30 cellular contexts compared by ENCODE assay signal in genomic region chr15:55334997-55335396, GRCh38. TPM values are rescaled to one million over a fixed set of nuclear protein-coding genes. Genes with fewer than 3 reads are reported as not detected.
DNase-seq lines count a peak whose midpoint lies in the region; ATAC-seq, FAIRE-seq and TF ChIP-seq lines count a peak whose summit lies in the region.
"Had no signal": no experiment of that assay in that cellular context is flagged by ENCODE, and none has a peak within 500 bp of the region (broad histone marks: within the 10 kb centered on the region; RNA-seq: fewer than 3 reads in every experiment).

No MANE protein-coding gene starts in this region.

- H3K36me3 ChIP-seq in mammary epithelial cell (ENCODE audit: insufficient read depth, low read length), result peaks cover 6% of the 10 kb centered on the region
- H3K36me3 ChIP-seq: WERI-Rb-1 had no signal

- DNase-seq in GM12892 (ENCODE audit: insufficient read length) (no peak), MV-4-11 (lab: John Stamatoyannopoulos, UW) (peak; percentile 79), mammary epithelial cell (peak; percentile 20), fibroblast of the aortic adventitia (ENCODE audit: low read depth) (peak; percentile 27), RCC 7860 (ENCODE audit: low spot score) (no peak)
- no peak for DNase-seq in stimulated activated naive CD8-positive, alpha-beta T cell treated with anti-CD3 and anti-CD28 coated beads, Interleukin-15, amount 100 ng/mL, for 72 hours
- DNase-seq in stimulated activated CD4-positive, alpha-beta T cell treated with anti-CD3 and anti-CD28 coated beads, Interleukin-15, amount 100 ng/mL, for 24 hours, result no peak
- DNase-seq: activated CD4-positive, alpha-beta T cell treated with anti-CD3 and anti-CD28 coated beads, Interleukin-2, amount 10 ng/mL, durations not matched to agents 7 days and 5 days; anterior cingulate cortex; Calu3; caudate nucleus; dermis blood vessel endothelial cell; gastrocnemius medialis; hypothalamus; left ventricle myocardium superior; MM.1S; natural killer cell; NCI-H524; spleen; stimulated activated CD4-positive, alpha-beta T cell treated with anti-CD3 and anti-CD28 coated beads, Interleukin-4, amount 100 ng/mL, for 1 hour; stimulated activated naive B cell treated with anti-CD40 and anti-IgM and Interleukin-4, amounts not matched to agents 10 μg/mL and 1 μg/mL and 100 μg/mL, for 72 hours; WERI-Rb-1 had no signal

- no peaks in the 10 kb centered on the region for H4K20me1 ChIP-seq in mammary epithelial cell (ENCODE audit: insufficient read depth, low read length)

- no peak overlapping the region for H3K27ac Mint-ChIP-seq in stimulated activated naive CD8-positive, alpha-beta T cell treated with anti-CD3 and anti-CD28 coated beads, Interleukin-15, amount 100 ng/mL, for 72 hours
- H3K27ac Mint-ChIP-seq: activated CD4-positive, alpha-beta T cell treated with anti-CD3 and anti-CD28 coated beads, Interleukin-2, amount 10 ng/mL, durations not matched to agents 7 days and 5 days; activated naive CD4-positive, alpha-beta T cell treated with anti-CD3 and anti-CD28 coated beads, Interleukin-2, amount 50 U/mL, for 24 hours; natural killer cell; stimulated activated naive B cell treated with anti-CD40 and anti-IgM and Interleukin-4, amounts not matched to agents 10 μg/mL and 1 μg/mL and 100 μg/mL, for 72 hours had no signal

- H3K4me1 ChIP-seq in mammary epithelial cell (ENCODE audit: insufficient read depth, low read length), result no peaks in the 10 kb centered on the region
- H3K4me1 ChIP-seq: gastrocnemius medialis, spleen, vagina had no signal

- no peak overlapping the region for H3K4me3 Mint-ChIP-seq in stimulated activated naive CD8-positive, alpha-beta T cell treated with anti-CD3 and anti-CD28 coated beads, Interleukin-15, amount 100 ng/mL, for 72 hours
- H3K4me3 Mint-ChIP-seq: activated CD4-positive, alpha-beta T cell treated with anti-CD3 and anti-CD28 coated beads, Interleukin-2, amount 10 ng/mL, durations not matched to agents 7 days and 5 days; activated naive CD4-positive, alpha-beta T cell treated with anti-CD3 and anti-CD28 coated beads, Interleukin-2, amount 50 U/mL, for 24 hours; CD14-positive monocyte; natural killer cell; stimulated activated naive B cell treated with anti-CD40 and anti-IgM and Interleukin-4, amounts not matched to agents 10 μg/mL and 1 μg/mL and 100 μg/mL, for 72 hours had no signal

- H3K9me3 Mint-ChIP-seq in stimulated activated naive CD8-positive, alpha-beta T cell treated with anti-CD3 and anti-CD28 coated beads, Interleukin-15, amount 100 ng/mL, for 72 hours, result no peaks in the 10 kb centered on the region
- H3K9me3 Mint-ChIP-seq: activated CD4-positive, alpha-beta T cell treated with anti-CD3 and anti-CD28 coated beads, Interleukin-2, amount 10 ng/mL, durations not matched to agents 7 days and 5 days; activated naive CD4-positive, alpha-beta T cell treated with anti-CD3 and anti-CD28 coated beads, Interleukin-2, amount 50 U/mL, for 24 hours; CD14-positive monocyte; natural killer cell; stimulated activated naive B cell treated with anti-CD40 and anti-IgM and Interleukin-4, amounts not matched to agents 10 μg/mL and 1 μg/mL and 100 μg/mL, for 72 hours had no signal

- intact Hi-C loops in mammary epithelial cell (cut with micrococcal nuclease), result no loop called here

- 93% methylated on average over 1 of the region's 1 CpG for WGBS in mammary epithelial cell (ENCODE audit: low coverage, missing lambda C conversion rate)

- no peak overlapping the region for H3K9ac ChIP-seq in mammary epithelial cell (ENCODE audit: insufficient read depth, low read length)

- no peaks in the 10 kb centered on the region for H3K27me3 Mint-ChIP-seq in stimulated activated naive CD8-positive, alpha-beta T cell treated with anti-CD3 and anti-CD28 coated beads, Interleukin-15, amount 100 ng/mL, for 72 hours
- H3K27me3 Mint-ChIP-seq: activated CD4-positive, alpha-beta T cell treated with anti-CD3 and anti-CD28 coated beads, Interleukin-2, amount 10 ng/mL, durations not matched to agents 7 days and 5 days; activated naive CD4-positive, alpha-beta T cell treated with anti-CD3 and anti-CD28 coated beads, Interleukin-2, amount 50 U/mL, for 24 hours; stimulated activated naive B cell treated with anti-CD40 and anti-IgM and Interleukin-4, amounts not matched to agents 10 μg/mL and 1 μg/mL and 100 μg/mL, for 72 hours had no signal

- dilution Hi-C loops in mammary epithelial cell (cut with HindIII; ENCODE audit: low sequenced_read_pairs), result no loop called here

- TF ChIP-seq POLR2A in GM12892 (IDR thresholded peaks at IDR 0.05; ENCODE audit: low read depth, low read length), result no peak

- peak; percentile 9 for FAIRE-seq in GM12892 (lab: Jason Lieb, UNC)
- FAIRE-seq in RCC 7860 (lab: Jason Lieb, UNC), result no peak
- FAIRE-seq: endometrium, islet of Langerhans had no signal

- no peaks in the 10 kb centered on the region for H3K4me1 Mint-ChIP-seq in stimulated activated naive CD8-positive, alpha-beta T cell treated with anti-CD3 and anti-CD28 coated beads, Interleukin-15, amount 100 ng/mL, for 72 hours
- H3K4me1 Mint-ChIP-seq: activated CD4-positive, alpha-beta T cell treated with anti-CD3 and anti-CD28 coated beads, Interleukin-2, amount 10 ng/mL, durations not matched to agents 7 days and 5 days; activated naive CD4-positive, alpha-beta T cell treated with anti-CD3 and anti-CD28 coated beads, Interleukin-2, amount 50 U/mL, for 24 hours; stimulated activated naive B cell treated with anti-CD40 and anti-IgM and Interleukin-4, amounts not matched to agents 10 μg/mL and 1 μg/mL and 100 μg/mL, for 72 hours had no signal

- no peak for ATAC-seq in stimulated activated naive CD8-positive, alpha-beta T cell treated with anti-CD3 and anti-CD28 coated beads, Interleukin-15, amount 100 ng/mL, for 72 hours
- no peak for ATAC-seq in HG03108 (IDR thresholded peaks at IDR 0.05; ENCODE audit: unreplicated experiment)
- ATAC-seq: gastrocnemius medialis; left ventricle myocardium superior; natural killer cell; SK-N-SH treated with all-trans-retinoic acid at 6 μM for 48 hours; stimulated activated naive B cell treated with anti-CD40 and anti-IgM and Interleukin-4, amounts not matched to agents 10 μg/mL and 1 μg/mL and 100 μg/mL, for 72 hours had no signal

- no peak overlapping the region for H3K4me3 ChIP-seq in mammary epithelial cell (replicated peaks in 1 of 3; ENCODE audit: insufficient read depth in 1 of 3, low read depth in 2 of 3, low read length in 3 of 3)
- H3K4me3 ChIP-seq in fibroblast of the aortic adventitia (ENCODE audit: low read depth, low read length), result no peak overlapping the region
- H3K4me3 ChIP-seq: gastrocnemius medialis, spleen, vagina had no signal

- no peaks in the 10 kb centered on the region for H3K79me2 ChIP-seq in mammary epithelial cell (ENCODE audit: insufficient read depth, low read length)

- no peaks in the 10 kb centered on the region for H3K27me3 ChIP-seq in mammary epithelial cell (ENCODE audit: insufficient read depth, low read length)
- H3K27me3 ChIP-seq: gastrocnemius medialis, spleen, vagina had no signal

- TF ChIP-seq CTCF in mammary epithelial cell (conservative IDR thresholded peaks at IDR 0.05 in 1 of 2, IDR thresholded peaks at IDR 0.05 in 1 of 2; ENCODE audit: extremely low read depth in 1 of 2, insufficient read depth in 1 of 2, low read depth in 1 of 2, low read length in 2 of 2) (no peak), fibroblast of the aortic adventitia (IDR thresholded peaks at IDR 0.05; ENCODE audit: insufficient read depth, low read length) (no peak)

- BruUV-seq in mammary epithelial cell (replicated peaks; lab: Mats Ljungman, UMichigan), result no TSS peak

- in situ Hi-C loops in mammary epithelial cell (cut with MboI; ENCODE audit: low sequenced_read_pairs in 2 of 2), result no loop called here

- no peak overlapping the region for H3K27ac ChIP-seq in mammary epithelial cell (ENCODE audit: insufficient read depth, low read depth, low read length)
- H3K27ac ChIP-seq: gastrocnemius medialis, RWPE1, spleen, vagina, WERI-Rb-1 had no signal

- H3K4me2 ChIP-seq in mammary epithelial cell (ENCODE audit: insufficient read depth, low read depth, low read length), result no peak overlapping the region

- no peak overlapping the region for H2AFZ ChIP-seq in mammary epithelial cell (ENCODE audit: low read depth, low read length)

- CTCF ChIA-PET in mammary epithelial cell (lab: Charles Lee; ENCODE audit: low non-redundant PET), result interaction anchor here (0.6 kb wide), 1 partner anchor 32 kb away, joined by 3 read pairs; no protein-coding TSS in a partner anchor

- no peaks in the 10 kb centered on the region for H3K9me3 ChIP-seq in mammary epithelial cell (replicated peaks; ENCODE audit: insufficient read depth, low read length)
- H3K9me3 ChIP-seq: gastrocnemius medialis, spleen, vagina had no signal

RNA-seq across cellular contexts. Expression of gene PIGB, which starts 16.0 kb away (rescaled TPM):
- 20.2 TPM for polyA plus RNA-seq in GM12892 (2012; ENCODE audit: missing spikeins)
- 10 to 100 TPM; 23.8 to 24.4 TPM for total RNA-seq in mammary epithelial cell
- polyA plus RNA-seq in mammary epithelial cell, result 12.0 TPM
- 11.1 TPM for polyA minus RNA-seq in mammary epithelial cell
- 2.9 and 19.6 TPM in 2 replicates for total RNA-seq in fibroblast of the aortic adventitia (ENCODE audit: low replicate concordance)

RNA-seq across cellular contexts. Expression of gene PIGBOS1, which starts 16.1 kb away (rescaled TPM):
- polyA plus RNA-seq in GM12892 (2012; ENCODE audit: missing spikeins), result 20.8 TPM
- 10 to 100 TPM in 1 of 2 donors, 1 to 10 TPM in 1; 3.8 to 10.9 TPM for total RNA-seq in mammary epithelial cell
- polyA plus RNA-seq in mammary epithelial cell, result 13.8 TPM
- polyA minus RNA-seq in mammary epithelial cell, result not detected
- 9.5 and 10.9 TPM in 2 replicates for total RNA-seq in fibroblast of the aortic adventitia (ENCODE audit: low replicate concordance)

RNA-seq across cellular contexts. Expression of gene RAB27A, which starts 45.4 kb away (rescaled TPM):
- polyA plus RNA-seq in GM12892 (2012; ENCODE audit: missing spikeins), result 28.9 TPM
- 10 to 100 TPM; 14.7 to 25.9 TPM for total RNA-seq in mammary epithelial cell
- polyA plus RNA-seq in mammary epithelial cell, result 19.5 TPM
- polyA minus RNA-seq in mammary epithelial cell, result 30.4 TPM
- total RNA-seq in fibroblast of the aortic adventitia (ENCODE audit: low replicate concordance), result 9.9 and 27.7 TPM in 2 replicates

Comparison
In these comparisons a context has a peak if more than half of its experiments do, and no peak if none do; other contexts are left out.
1. DNase-seq: peak in MV-4-11 (single experiment), mammary epithelial cell (single experiment) and fibroblast of the aortic adventitia (single experiment); none in GM12892 (single experiment), stimulated activated naive CD8-positive, alpha-beta T cell treated with anti-CD3 and anti-CD28 coated beads, Interleukin-15, amount 100 ng/mL, for 72 hours (0 of 2), stimulated activated CD4-positive, alpha-beta T cell treated with anti-CD3 and anti-CD28 coated beads, Interleukin-15, amount 100 ng/mL, for 24 hours (single experiment) and RCC 7860 (single experiment).